ENCODE assay signal across 13 cellular contexts in the genomic region with DNA sequence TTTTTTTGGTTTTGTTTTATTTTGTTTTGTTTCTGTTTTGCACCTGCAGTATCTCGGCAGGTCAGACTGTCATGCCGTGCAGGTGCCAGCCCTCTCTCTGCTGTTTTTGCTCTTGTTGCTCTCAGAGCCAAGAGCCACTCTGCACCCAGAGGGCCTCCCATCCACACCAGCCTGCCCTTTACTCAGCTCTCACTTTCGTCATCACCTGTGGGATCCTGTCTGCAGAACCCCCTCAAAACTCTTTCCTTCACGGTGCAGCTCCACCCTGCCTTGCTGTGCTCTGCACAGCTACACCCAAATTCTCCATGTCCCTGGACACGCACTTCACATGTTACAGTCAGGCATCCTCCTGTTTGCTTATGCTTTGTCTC. TPM values are rescaled to one million over a fixed set of nuclear protein-coding genes. Genes with fewer than 3 reads are reported as not detected.
DNase-seq lines count a peak whose midpoint lies in the region; ATAC-seq and TF ChIP-seq lines count a peak whose summit lies in the region.
"Had no signal": no experiment of that assay in that cellular context is flagged by ENCODE, and none has a peak within 500 bp of the region (broad histone marks: within the 10 kb centered on the region; RNA-seq: fewer than 3 reads in every experiment).

No MANE protein-coding gene starts in this region.

- H3K4me1 ChIP-seq in rectal smooth muscle tissue (ENCODE audit: control insufficient read depth, insufficient read depth, low read length), result peaks cover 26% of the 10 kb centered on the region

- no peaks in the 10 kb centered on the region for H3K27me3 ChIP-seq in rectal smooth muscle tissue (ENCODE audit: control insufficient read depth, insufficient read depth, low read length)

- H3K4me1 Mint-ChIP-seq in IgD-negative memory B cell, result no peaks in the 10 kb centered on the region
- no peaks in the 10 kb centered on the region for H3K4me1 Mint-ChIP-seq in activated CD8-positive, alpha-beta memory T cell treated with anti-CD3 and anti-CD28 coated beads, Interleukin-2, amount 10 ng/mL, durations not matched to agents 7 days and 5 days
- H3K4me1 Mint-ChIP-seq: immature natural killer cell had no signal

- H3K27ac ChIP-seq in coronary artery (peak overlapping the region; percentile 92 to 96), rectal smooth muscle tissue (ENCODE audit: low read depth, low read length) (peak overlapping the region; percentile 96)

- peak overlapping the region; percentile 72 for H3K4me3 ChIP-seq in coronary artery
- H3K4me3 ChIP-seq in rectal smooth muscle tissue (ENCODE audit: low read length), result peak overlapping the region; percentile 77

- H3K4me3 Mint-ChIP-seq in IgD-negative memory B cell, result no peak overlapping the region
- H3K4me3 Mint-ChIP-seq in activated CD8-positive, alpha-beta memory T cell treated with anti-CD3 and anti-CD28 coated beads, Interleukin-2, amount 10 ng/mL, durations not matched to agents 7 days and 5 days, result no peak overlapping the region
- H3K4me3 Mint-ChIP-seq: CD8-positive, alpha-beta T cell; immature natural killer cell had no signal

- H3K36me3 Mint-ChIP-seq in IgD-negative memory B cell, result no peaks in the 10 kb centered on the region
- H3K36me3 Mint-ChIP-seq in activated CD8-positive, alpha-beta memory T cell treated with anti-CD3 and anti-CD28 coated beads, Interleukin-2, amount 10 ng/mL, durations not matched to agents 7 days and 5 days, result no peaks in the 10 kb centered on the region
- H3K36me3 Mint-ChIP-seq: CD8-positive, alpha-beta T cell; immature natural killer cell had no signal

- H3K36me3 ChIP-seq in rectal smooth muscle tissue (ENCODE audit: control insufficient read depth, insufficient read depth, low read length), result no peaks in the 10 kb centered on the region

- ATAC-seq in activated CD8-positive, alpha-beta memory T cell treated with anti-CD3 and anti-CD28 coated beads, Interleukin-2, amount 10 ng/mL, durations not matched to agents 7 days and 5 days, result no peak
- ATAC-seq: CD8-positive, alpha-beta T cell had no signal

- peak overlapping the region; percentile 8 for H3K9ac ChIP-seq in rectal smooth muscle tissue (ENCODE audit: low read length)

- H3K27ac Mint-ChIP-seq in IgD-negative memory B cell, result peak overlapping the region in 2 of 3 donors; percentile 20 to 91
- no peak overlapping the region for H3K27ac Mint-ChIP-seq in activated CD8-positive, alpha-beta memory T cell treated with anti-CD3 and anti-CD28 coated beads, Interleukin-2, amount 10 ng/mL, durations not matched to agents 7 days and 5 days
- H3K27ac Mint-ChIP-seq: CD8-positive, alpha-beta T cell had no signal

- TF ChIP-seq CTCF in coronary artery (IDR thresholded peaks at IDR 0.05), result no peak

- CTCF ChIA-PET in activated CD8-positive, alpha-beta memory T cell treated with anti-CD3 and anti-CD28 coated beads, Interleukin-2, amount 10 ng/mL, durations not matched to agents 7 days and 5 days (lab: Charles Lee), result no interaction called here

- H3K9me3 Mint-ChIP-seq in IgD-negative memory B cell, result no peaks in the 10 kb centered on the region
- no peaks in the 10 kb centered on the region for H3K9me3 Mint-ChIP-seq in activated CD8-positive, alpha-beta memory T cell treated with anti-CD3 and anti-CD28 coated beads, Interleukin-2, amount 10 ng/mL, durations not matched to agents 7 days and 5 days (ENCODE audit: low read depth)
- H3K9me3 Mint-ChIP-seq: CD8-positive, alpha-beta T cell; immature natural killer cell had no signal

- DNase-seq in coronary artery (ENCODE audit: low spot score) (no peak), NCI-H2171 (lab: John Stamatoyannopoulos, UW) (no peak), SIG-M5 treated with dmso at 0.1 percent for 504 hours (lab: John Stamatoyannopoulos, UW; ENCODE audit: unreplicated experiment) (no peak)
- DNase-seq in activated CD8-positive, alpha-beta memory T cell treated with anti-CD3 and anti-CD28 coated beads, Interleukin-2, amount 10 ng/mL, durations not matched to agents 7 days and 5 days, result no peak
- DNase-seq: amniotic stem cell; CD8-positive, alpha-beta T cell; cortex of kidney; EL; immature natural killer cell; NCI-H1105 treated with DMSO at 0.1 percent for 48 hours had no signal

- H3K27me3 Mint-ChIP-seq in IgD-negative memory B cell, result peaks cover 2% of the 10 kb centered on the region
- H3K27me3 Mint-ChIP-seq in activated CD8-positive, alpha-beta memory T cell treated with anti-CD3 and anti-CD28 coated beads, Interleukin-2, amount 10 ng/mL, durations not matched to agents 7 days and 5 days, result no peaks in the 10 kb centered on the region

RNA-seq across cellular contexts. Expression of a gene that starts 2.6 kb away (rescaled TPM):
- polyA plus RNA-seq in IgD-negative memory B cell, result not detected
- 1 to 10 TPM; 1.1 to 1.5 TPM for total RNA-seq in activated CD8-positive, alpha-beta memory T cell treated with anti-CD3 and anti-CD28 coated beads, Interleukin-2, amount 10 ng/mL, durations not matched to agents 7 days and 5 days
- polyA plus RNA-seq: immature natural killer cell had no signal

RNA-seq across cellular contexts. Expression of a gene that starts 9.2 kb away (rescaled TPM):
- polyA plus RNA-seq in IgD-negative memory B cell, result not detected
- total RNA-seq in activated CD8-positive, alpha-beta memory T cell treated with anti-CD3 and anti-CD28 coated beads, Interleukin-2, amount 10 ng/mL, durations not matched to agents 7 days and 5 days, result 1 to 10 TPM; 1.8 to 2.4 TPM

RNA-seq across cellular contexts. Expression of a gene that starts 20.4 kb away (rescaled TPM):
- polyA plus RNA-seq in IgD-negative memory B cell, result 116 TPM
- total RNA-seq in activated CD8-positive, alpha-beta memory T cell treated with anti-CD3 and anti-CD28 coated beads, Interleukin-2, amount 10 ng/mL, durations not matched to agents 7 days and 5 days, result 100 to 1,000 TPM; 123 to 166 TPM

RNA-seq across cellular contexts. Expression of a gene that starts 29.5 kb away (rescaled TPM):
- polyA plus RNA-seq in IgD-negative memory B cell, result 136 TPM
- total RNA-seq in activated CD8-positive, alpha-beta memory T cell treated with anti-CD3 and anti-CD28 coated beads, Interleukin-2, amount 10 ng/mL, durations not matched to agents 7 days and 5 days, result 10 to 100 TPM; 94.7 to 99.8 TPM

RNA-seq across cellular contexts. Expression of a gene that starts 47.0 kb away (rescaled TPM):
- not detected for polyA plus RNA-seq in IgD-negative memory B cell
- not detected for total RNA-seq in activated CD8-positive, alpha-beta memory T cell treated with anti-CD3 and anti-CD28 coated beads, Interleukin-2, amount 10 ng/mL, durations not matched to agents 7 days and 5 days
- total RNA-seq: CD8-positive, alpha-beta T cell; T-helper 1 cell treated with Interleukin-12 subunit alpha and Interleukin-12 subunit beta and Interleukin-4 antibody, amounts not matched to agents 30 ng/mL and 1 ng/mL, for 36 hours had no signal
- polyA plus RNA-seq: immature natural killer cell had no signal
